Comparison of ENCODE assay signal across 1 cellular context in the genomic region with DNA sequence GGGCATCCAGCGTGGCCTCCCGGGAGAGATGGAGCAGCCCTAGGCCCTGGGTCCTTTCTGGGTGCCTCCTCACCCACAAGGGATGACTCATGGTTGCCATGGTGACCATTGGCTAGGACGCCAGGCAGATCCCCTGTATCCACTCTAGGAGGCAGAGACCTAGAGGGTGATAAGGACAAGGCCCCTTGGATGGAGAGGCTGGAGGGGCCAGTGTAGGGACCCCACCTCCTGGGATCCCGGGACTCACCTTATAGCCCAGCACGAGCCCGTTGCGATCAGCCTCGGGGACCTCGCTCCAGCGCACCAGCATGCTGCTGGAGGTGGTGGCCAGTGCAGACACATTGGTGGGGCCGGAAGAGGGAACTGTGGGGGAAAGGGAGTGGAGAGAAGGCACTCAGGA.
TF ChIP-seq lines count a peak whose summit lies in the region.

No MANE protein-coding gene starts in this region.

TF ChIP-seq in H1, 55 proteins besides CTCF, POLR2A, EP300 and RAD21 (continued from another document):
- TF ChIP-seq, protein P1, sequence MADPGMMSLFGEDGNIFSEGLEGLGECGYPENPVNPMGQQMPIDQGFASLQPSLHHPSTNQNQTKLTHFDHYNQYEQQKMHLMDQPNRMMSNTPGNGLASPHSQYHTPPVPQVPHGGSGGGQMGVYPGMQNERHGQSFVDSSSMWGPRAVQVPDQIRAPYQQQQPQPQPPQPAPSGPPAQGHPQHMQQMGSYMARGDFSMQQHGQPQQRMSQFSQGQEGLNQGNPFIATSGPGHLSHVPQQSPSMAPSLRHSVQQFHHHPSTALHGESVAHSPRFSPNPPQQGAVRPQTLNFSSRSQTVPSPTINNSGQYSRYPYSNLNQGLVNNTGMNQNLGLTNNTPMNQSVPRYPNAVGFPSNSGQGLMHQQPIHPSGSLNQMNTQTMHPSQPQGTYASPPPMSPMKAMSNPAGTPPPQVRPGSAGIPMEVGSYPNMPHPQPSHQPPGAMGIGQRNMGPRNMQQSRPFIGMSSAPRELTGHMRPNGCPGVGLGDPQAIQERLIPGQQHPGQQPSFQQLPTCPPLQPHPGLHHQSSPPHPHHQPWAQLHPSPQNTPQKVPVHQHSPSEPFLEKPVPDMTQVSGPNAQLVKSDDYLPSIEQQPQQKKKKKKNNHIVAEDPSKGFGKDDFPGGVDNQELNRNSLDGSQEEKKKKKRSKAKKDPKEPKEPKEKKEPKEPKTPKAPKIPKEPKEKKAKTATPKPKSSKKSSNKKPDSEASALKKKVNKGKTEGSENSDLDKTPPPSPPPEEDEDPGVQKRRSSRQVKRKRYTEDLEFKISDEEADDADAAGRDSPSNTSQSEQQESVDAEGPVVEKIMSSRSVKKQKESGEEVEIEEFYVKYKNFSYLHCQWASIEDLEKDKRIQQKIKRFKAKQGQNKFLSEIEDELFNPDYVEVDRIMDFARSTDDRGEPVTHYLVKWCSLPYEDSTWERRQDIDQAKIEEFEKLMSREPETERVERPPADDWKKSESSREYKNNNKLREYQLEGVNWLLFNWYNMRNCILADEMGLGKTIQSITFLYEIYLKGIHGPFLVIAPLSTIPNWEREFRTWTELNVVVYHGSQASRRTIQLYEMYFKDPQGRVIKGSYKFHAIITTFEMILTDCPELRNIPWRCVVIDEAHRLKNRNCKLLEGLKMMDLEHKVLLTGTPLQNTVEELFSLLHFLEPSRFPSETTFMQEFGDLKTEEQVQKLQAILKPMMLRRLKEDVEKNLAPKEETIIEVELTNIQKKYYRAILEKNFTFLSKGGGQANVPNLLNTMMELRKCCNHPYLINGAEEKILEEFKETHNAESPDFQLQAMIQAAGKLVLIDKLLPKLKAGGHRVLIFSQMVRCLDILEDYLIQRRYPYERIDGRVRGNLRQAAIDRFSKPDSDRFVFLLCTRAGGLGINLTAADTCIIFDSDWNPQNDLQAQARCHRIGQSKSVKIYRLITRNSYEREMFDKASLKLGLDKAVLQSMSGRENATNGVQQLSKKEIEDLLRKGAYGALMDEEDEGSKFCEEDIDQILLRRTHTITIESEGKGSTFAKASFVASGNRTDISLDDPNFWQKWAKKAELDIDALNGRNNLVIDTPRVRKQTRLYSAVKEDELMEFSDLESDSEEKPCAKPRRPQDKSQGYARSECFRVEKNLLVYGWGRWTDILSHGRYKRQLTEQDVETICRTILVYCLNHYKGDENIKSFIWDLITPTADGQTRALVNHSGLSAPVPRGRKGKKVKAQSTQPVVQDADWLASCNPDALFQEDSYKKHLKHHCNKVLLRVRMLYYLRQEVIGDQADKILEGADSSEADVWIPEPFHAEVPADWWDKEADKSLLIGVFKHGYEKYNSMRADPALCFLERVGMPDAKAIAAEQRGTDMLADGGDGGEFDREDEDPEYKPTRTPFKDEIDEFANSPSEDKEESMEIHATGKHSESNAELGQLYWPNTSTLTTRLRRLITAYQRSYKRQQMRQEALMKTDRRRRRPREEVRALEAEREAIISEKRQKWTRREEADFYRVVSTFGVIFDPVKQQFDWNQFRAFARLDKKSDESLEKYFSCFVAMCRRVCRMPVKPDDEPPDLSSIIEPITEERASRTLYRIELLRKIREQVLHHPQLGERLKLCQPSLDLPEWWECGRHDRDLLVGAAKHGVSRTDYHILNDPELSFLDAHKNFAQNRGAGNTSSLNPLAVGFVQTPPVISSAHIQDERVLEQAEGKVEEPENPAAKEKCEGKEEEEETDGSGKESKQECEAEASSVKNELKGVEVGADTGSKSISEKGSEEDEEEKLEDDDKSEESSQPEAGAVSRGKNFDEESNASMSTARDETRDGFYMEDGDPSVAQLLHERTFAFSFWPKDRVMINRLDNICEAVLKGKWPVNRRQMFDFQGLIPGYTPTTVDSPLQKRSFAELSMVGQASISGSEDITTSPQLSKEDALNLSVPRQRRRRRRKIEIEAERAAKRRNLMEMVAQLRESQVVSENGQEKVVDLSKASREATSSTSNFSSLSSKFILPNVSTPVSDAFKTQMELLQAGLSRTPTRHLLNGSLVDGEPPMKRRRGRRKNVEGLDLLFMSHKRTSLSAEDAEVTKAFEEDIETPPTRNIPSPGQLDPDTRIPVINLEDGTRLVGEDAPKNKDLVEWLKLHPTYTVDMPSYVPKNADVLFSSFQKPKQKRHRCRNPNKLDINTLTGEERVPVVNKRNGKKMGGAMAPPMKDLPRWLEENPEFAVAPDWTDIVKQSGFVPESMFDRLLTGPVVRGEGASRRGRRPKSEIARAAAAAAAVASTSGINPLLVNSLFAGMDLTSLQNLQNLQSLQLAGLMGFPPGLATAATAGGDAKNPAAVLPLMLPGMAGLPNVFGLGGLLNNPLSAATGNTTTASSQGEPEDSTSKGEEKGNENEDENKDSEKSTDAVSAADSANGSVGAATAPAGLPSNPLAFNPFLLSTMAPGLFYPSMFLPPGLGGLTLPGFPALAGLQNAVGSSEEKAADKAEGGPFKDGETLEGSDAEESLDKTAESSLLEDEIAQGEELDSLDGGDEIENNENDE (IDR thresholded peaks at IDR 0.05; ENCODE audit: insufficient replicate concordance, low read length): no peak
- TF ChIP-seq CHD2 (IDR thresholded peaks at IDR 0.05; ENCODE audit: low read length) (no peak), SRF (IDR thresholded peaks at IDR 0.05; ENCODE audit: low read depth, low read length) (no peak)
